ENCODE assay signal across 1 cellular context in the genomic region with DNA sequence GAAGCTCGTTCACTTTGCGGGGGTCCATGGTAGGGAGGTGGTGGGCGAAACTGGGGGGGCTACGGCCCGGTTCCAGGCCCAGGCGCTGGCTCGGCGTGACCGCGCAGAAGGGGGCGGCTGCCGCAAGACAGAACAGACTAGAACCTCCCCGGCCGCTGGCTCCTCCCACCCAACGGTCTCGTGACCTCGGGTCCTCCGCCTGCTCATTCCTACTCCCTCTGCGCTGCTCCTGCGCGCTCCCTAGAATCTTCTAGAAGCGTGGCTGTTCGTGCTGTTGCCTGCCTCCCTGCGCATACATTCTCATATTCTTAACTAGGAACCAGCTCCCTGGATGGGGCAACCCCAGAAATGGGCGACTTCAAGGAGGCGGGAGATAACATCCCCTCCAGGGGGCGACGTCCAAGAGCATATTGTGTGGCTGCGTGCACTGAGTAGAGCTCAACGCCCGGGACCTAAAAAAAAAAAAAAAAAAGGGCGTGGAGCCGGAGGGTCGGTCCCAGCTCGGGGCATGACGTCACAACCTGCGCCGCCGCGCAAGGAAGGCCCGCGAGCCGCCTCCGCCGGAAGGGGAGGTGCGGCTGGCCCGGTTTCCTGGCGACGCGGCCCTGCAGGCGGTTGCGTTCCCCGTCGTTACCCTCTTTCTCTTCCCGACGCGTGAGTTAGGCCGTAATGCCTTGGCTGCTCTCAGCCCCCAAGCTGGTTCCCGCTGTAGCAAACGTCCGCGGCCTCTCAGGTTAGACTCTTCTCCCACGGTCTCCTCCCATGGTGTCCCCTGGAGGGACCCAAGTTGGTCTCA.
TF ChIP-seq lines count a peak whose summit lies in the region.

Gene ST13, minus strand, starts transcription at position 127 of the 796 bp plus-strand sequence. Its CDS starts 99 bp downstream, at position 28.
Gene XPNPEP3, plus strand, starts transcription at position 636 of the 796 bp plus-strand sequence. Its CDS starts 34 bp downstream, at position 670.

TF ChIP-seq in K562, 482 proteins besides CTCF, POLR2A, EP300 and RAD21 (continued from another document and continues in another):
- no peak for TF ChIP-seq ZNF592 (IDR thresholded peaks at IDR 0.05)
- TF ChIP-seq XRCC4 (IDR thresholded peaks at IDR 0.05; ENCODE audit: extremely low read depth, insufficient read depth, insufficient read length), result no peak
- no peak for TF ChIP-seq SIRT6 (IDR thresholded peaks at IDR 0.05; ENCODE audit: low read depth, low read length)
- no peak for TF ChIP-seq ZNF239 (CRISPR knock-in tag; IDR thresholded peaks at IDR 0.05)
- TF ChIP-seq MYBL2 (IDR thresholded peaks at IDR 0.05; ENCODE audit: low read depth), result no peak
- no peak for TF ChIP-seq MYBL2 (CRISPR knock-in tag; IDR thresholded peaks at IDR 0.05; ENCODE audit: borderline replicate concordance)
- TF ChIP-seq PHB2 (IDR thresholded peaks at IDR 0.05; ENCODE audit: low read depth), result no peak
- no peak for TF ChIP-seq TRIM28 (IDR thresholded peaks at IDR 0.05)
- TF ChIP-seq, protein P1, sequence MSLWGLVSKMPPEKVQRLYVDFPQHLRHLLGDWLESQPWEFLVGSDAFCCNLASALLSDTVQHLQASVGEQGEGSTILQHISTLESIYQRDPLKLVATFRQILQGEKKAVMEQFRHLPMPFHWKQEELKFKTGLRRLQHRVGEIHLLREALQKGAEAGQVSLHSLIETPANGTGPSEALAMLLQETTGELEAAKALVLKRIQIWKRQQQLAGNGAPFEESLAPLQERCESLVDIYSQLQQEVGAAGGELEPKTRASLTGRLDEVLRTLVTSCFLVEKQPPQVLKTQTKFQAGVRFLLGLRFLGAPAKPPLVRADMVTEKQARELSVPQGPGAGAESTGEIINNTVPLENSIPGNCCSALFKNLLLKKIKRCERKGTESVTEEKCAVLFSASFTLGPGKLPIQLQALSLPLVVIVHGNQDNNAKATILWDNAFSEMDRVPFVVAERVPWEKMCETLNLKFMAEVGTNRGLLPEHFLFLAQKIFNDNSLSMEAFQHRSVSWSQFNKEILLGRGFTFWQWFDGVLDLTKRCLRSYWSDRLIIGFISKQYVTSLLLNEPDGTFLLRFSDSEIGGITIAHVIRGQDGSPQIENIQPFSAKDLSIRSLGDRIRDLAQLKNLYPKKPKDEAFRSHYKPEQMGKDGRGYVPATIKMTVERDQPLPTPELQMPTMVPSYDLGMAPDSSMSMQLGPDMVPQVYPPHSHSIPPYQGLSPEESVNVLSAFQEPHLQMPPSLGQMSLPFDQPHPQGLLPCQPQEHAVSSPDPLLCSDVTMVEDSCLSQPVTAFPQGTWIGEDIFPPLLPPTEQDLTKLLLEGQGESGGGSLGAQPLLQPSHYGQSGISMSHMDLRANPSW (CRISPR knock-in tag; IDR thresholded peaks at IDR 0.05), result no peak
- TF ChIP-seq TAF9B (IDR thresholded peaks at IDR 0.05; ENCODE audit: partially characterized antibody), result no peak
- no peak for TF ChIP-seq AFF1 (IDR thresholded peaks at IDR 0.05; ENCODE audit: low read depth in 1 of 2, partially characterized antibody in 2 of 2)
- TF ChIP-seq ZNF12 (CRISPR knock-in tag; IDR thresholded peaks at IDR 0.05), result 0 out of 2 replicates have a peak, but pooled peaks have one; percentile 35
- TF ChIP-seq PHTF2 (CRISPR knock-in tag; IDR thresholded peaks at IDR 0.05), result no peak
- TF ChIP-seq POLR2H (tag; IDR thresholded peaks at IDR 0.05; ENCODE audit: low read depth), result peak; percentile 51; the same call in 1 of the 2 replicates
- 0 out of 4 replicates have a peak, but pooled peaks of 1 of the 2 experiments have one; percentile 46 for TF ChIP-seq TEAD1 (CRISPR knock-in tag; IDR thresholded peaks at IDR 0.05)
- peak; percentile 56 for TF ChIP-seq ELF1 (tag; IDR thresholded peaks at IDR 0.05)
- no peak for TF ChIP-seq HMG20A (CRISPR knock-in tag; conservative IDR thresholded peaks at IDR 0.05)
- TF ChIP-seq TRIM24 (IDR thresholded peaks at IDR 0.05), result no peak
- peak; percentile 88 to 90 for TF ChIP-seq NRF1 (conservative IDR thresholded peaks at IDR 0.05 in 1 of 2, IDR thresholded peaks at IDR 0.05 in 1 of 2)
- no peak; the same call in 1 of the 2 replicates for TF ChIP-seq RFX5 (IDR thresholded peaks at IDR 0.05; ENCODE audit: low read depth, low read length)
- TF ChIP-seq RFX1 (IDR thresholded peaks at IDR 0.05), result peak; percentile 84
- no peak for TF ChIP-seq ZNF445 (CRISPR knock-in tag; IDR thresholded peaks at IDR 0.05; ENCODE audit: low read depth)
- no peak for TF ChIP-seq SFPQ (IDR thresholded peaks at IDR 0.05; ENCODE audit: low read depth, low read length)
- TF ChIP-seq NR2F6 (CRISPR knock-in tag; IDR thresholded peaks at IDR 0.05), result no peak
- no peak for TF ChIP-seq MLX (CRISPR knock-in tag; conservative IDR thresholded peaks at IDR 0.05)
- TF ChIP-seq ZNF431 (CRISPR knock-in tag; IDR thresholded peaks at IDR 0.05), result peak; percentile 50; the same call in 1 of the 2 replicates
- TF ChIP-seq HNRNPLL (IDR thresholded peaks at IDR 0.05; ENCODE audit: low read depth, low read length, poor library complexity, severe bottlenecking), result peak; percentile 93
- TF ChIP-seq MED1 (CRISPR knock-in tag; IDR thresholded peaks at IDR 0.05; ENCODE audit: borderline replicate concordance), result no peak
- no peak for TF ChIP-seq SMC3 (conservative IDR thresholded peaks at IDR 0.05; ENCODE audit: insufficient read depth, low read depth, low read length)
- no peak for TF ChIP-seq NFE2L1 (tag; IDR thresholded peaks at IDR 0.05; ENCODE audit: borderline replicate concordance, low read depth)
- TF ChIP-seq E2F1 (CRISPR knock-in tag; IDR thresholded peaks at IDR 0.05), result no peak; the same call in 1 of the 2 replicates
- TF ChIP-seq, protein P2, sequence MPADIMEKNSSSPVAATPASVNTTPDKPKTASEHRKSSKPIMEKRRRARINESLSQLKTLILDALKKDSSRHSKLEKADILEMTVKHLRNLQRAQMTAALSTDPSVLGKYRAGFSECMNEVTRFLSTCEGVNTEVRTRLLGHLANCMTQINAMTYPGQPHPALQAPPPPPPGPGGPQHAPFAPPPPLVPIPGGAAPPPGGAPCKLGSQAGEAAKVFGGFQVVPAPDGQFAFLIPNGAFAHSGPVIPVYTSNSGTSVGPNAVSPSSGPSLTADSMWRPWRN (IDR thresholded peaks at IDR 0.05; ENCODE audit: low read depth), result no peak
- no peak for TF ChIP-seq CBX8 (IDR thresholded peaks at IDR 0.05; ENCODE audit: borderline replicate concordance, extremely low read depth, low read depth, low read length, poor library complexity, severe bottlenecking)
- TF ChIP-seq, protein P3, sequence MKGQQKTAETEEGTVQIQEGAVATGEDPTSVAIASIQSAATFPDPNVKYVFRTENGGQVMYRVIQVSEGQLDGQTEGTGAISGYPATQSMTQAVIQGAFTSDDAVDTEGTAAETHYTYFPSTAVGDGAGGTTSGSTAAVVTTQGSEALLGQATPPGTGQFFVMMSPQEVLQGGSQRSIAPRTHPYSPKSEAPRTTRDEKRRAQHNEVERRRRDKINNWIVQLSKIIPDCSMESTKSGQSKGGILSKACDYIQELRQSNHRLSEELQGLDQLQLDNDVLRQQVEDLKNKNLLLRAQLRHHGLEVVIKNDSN (CRISPR knock-in tag; IDR thresholded peaks at IDR 0.05), result peak; percentile 88
- TF ChIP-seq HLTF (IDR thresholded peaks at IDR 0.05), result no peak
- no peak for TF ChIP-seq CHD2 (IDR thresholded peaks at IDR 0.05; ENCODE audit: low read depth, low read length)
- no peak for TF ChIP-seq FIP1L1 (IDR thresholded peaks at IDR 0.05; ENCODE audit: low read depth, low read length, poor library complexity, severe bottlenecking)
- no peak for TF ChIP-seq CSDE1 (IDR thresholded peaks at IDR 0.05)
- TF ChIP-seq KDM2B (CRISPR knock-in tag; IDR thresholded peaks at IDR 0.05), result no peak
- no peak for TF ChIP-seq ZBTB17 (CRISPR knock-in tag; IDR thresholded peaks at IDR 0.05)
- no peak for TF ChIP-seq EHMT2 (IDR thresholded peaks at IDR 0.05)
- no peak for TF ChIP-seq SNAPC5 (CRISPR knock-in tag; IDR thresholded peaks at IDR 0.05)
- TF ChIP-seq ZKSCAN8 (CRISPR knock-in tag; IDR thresholded peaks at IDR 0.05), result no peak
- TF ChIP-seq ATF4 (CRISPR knock-in tag; IDR thresholded peaks at IDR 0.05), result no peak; the same call in 1 of the 2 replicates
